Comparison of ENCODE assay signal across 1 cellular context in the genomic region with DNA sequence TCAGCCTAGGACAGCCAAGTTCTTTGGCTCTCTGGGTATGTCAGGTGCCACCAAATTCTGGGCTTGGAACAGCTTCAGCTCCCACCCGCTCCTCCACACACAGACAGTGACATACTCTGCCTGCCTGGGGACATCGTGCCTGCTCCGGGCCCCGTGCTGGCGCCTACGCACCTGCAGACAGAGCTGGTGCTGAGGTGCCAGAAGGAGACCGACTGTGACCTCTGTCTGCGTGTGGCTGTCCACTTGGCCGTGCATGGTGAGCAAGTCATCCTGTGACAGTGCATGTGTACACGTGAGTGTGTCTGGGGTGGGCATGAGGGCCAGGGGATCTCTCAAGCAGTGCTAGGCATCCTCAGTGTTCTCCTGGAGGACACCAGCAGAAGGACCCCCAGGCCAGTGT.
TF ChIP-seq lines count a peak whose summit lies in the region.

No MANE protein-coding gene starts in this region.

TF ChIP-seq in GM23338, 12 proteins besides CTCF, POLR2A, EP300 and RAD21:
- TF ChIP-seq EZH2phosphoT487 (IDR thresholded peaks at IDR 0.05; ENCODE audit: unreplicated experiment), result no peak
- TF ChIP-seq CREB1 (CRISPR knock-in tag; IDR thresholded peaks at IDR 0.05; ENCODE audit: low read depth), result no peak
- no peak for TF ChIP-seq NANOG (IDR thresholded peaks at IDR 0.05; ENCODE audit: borderline replicate concordance)
- TF ChIP-seq ZNF331 (CRISPR knock-in tag; IDR thresholded peaks at IDR 0.05; ENCODE audit: low read depth), result no peak
- TF ChIP-seq POLR2AphosphoS5 (IDR thresholded peaks at IDR 0.05; ENCODE audit: low read depth), result no peak
- TF ChIP-seq STAT1 (IDR thresholded peaks at IDR 0.05; ENCODE audit: unreplicated experiment), result no peak
- TF ChIP-seq ZNF114 (CRISPR knock-in tag; IDR thresholded peaks at IDR 0.05), result no peak
- TF ChIP-seq, protein P1, sequence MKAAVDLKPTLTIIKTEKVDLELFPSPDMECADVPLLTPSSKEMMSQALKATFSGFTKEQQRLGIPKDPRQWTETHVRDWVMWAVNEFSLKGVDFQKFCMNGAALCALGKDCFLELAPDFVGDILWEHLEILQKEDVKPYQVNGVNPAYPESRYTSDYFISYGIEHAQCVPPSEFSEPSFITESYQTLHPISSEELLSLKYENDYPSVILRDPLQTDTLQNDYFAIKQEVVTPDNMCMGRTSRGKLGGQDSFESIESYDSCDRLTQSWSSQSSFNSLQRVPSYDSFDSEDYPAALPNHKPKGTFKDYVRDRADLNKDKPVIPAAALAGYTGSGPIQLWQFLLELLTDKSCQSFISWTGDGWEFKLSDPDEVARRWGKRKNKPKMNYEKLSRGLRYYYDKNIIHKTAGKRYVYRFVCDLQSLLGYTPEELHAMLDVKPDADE (IDR thresholded peaks at IDR 0.05), result no peak
- TF ChIP-seq, protein P2, sequence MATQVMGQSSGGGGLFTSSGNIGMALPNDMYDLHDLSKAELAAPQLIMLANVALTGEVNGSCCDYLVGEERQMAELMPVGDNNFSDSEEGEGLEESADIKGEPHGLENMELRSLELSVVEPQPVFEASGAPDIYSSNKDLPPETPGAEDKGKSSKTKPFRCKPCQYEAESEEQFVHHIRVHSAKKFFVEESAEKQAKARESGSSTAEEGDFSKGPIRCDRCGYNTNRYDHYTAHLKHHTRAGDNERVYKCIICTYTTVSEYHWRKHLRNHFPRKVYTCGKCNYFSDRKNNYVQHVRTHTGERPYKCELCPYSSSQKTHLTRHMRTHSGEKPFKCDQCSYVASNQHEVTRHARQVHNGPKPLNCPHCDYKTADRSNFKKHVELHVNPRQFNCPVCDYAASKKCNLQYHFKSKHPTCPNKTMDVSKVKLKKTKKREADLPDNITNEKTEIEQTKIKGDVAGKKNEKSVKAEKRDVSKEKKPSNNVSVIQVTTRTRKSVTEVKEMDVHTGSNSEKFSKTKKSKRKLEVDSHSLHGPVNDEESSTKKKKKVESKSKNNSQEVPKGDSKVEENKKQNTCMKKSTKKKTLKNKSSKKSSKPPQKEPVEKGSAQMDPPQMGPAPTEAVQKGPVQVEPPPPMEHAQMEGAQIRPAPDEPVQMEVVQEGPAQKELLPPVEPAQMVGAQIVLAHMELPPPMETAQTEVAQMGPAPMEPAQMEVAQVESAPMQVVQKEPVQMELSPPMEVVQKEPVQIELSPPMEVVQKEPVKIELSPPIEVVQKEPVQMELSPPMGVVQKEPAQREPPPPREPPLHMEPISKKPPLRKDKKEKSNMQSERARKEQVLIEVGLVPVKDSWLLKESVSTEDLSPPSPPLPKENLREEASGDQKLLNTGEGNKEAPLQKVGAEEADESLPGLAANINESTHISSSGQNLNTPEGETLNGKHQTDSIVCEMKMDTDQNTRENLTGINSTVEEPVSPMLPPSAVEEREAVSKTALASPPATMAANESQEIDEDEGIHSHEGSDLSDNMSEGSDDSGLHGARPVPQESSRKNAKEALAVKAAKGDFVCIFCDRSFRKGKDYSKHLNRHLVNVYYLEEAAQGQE (IDR thresholded peaks at IDR 0.05; ENCODE audit: unreplicated experiment), result no peak
- TF ChIP-seq, protein P3, sequence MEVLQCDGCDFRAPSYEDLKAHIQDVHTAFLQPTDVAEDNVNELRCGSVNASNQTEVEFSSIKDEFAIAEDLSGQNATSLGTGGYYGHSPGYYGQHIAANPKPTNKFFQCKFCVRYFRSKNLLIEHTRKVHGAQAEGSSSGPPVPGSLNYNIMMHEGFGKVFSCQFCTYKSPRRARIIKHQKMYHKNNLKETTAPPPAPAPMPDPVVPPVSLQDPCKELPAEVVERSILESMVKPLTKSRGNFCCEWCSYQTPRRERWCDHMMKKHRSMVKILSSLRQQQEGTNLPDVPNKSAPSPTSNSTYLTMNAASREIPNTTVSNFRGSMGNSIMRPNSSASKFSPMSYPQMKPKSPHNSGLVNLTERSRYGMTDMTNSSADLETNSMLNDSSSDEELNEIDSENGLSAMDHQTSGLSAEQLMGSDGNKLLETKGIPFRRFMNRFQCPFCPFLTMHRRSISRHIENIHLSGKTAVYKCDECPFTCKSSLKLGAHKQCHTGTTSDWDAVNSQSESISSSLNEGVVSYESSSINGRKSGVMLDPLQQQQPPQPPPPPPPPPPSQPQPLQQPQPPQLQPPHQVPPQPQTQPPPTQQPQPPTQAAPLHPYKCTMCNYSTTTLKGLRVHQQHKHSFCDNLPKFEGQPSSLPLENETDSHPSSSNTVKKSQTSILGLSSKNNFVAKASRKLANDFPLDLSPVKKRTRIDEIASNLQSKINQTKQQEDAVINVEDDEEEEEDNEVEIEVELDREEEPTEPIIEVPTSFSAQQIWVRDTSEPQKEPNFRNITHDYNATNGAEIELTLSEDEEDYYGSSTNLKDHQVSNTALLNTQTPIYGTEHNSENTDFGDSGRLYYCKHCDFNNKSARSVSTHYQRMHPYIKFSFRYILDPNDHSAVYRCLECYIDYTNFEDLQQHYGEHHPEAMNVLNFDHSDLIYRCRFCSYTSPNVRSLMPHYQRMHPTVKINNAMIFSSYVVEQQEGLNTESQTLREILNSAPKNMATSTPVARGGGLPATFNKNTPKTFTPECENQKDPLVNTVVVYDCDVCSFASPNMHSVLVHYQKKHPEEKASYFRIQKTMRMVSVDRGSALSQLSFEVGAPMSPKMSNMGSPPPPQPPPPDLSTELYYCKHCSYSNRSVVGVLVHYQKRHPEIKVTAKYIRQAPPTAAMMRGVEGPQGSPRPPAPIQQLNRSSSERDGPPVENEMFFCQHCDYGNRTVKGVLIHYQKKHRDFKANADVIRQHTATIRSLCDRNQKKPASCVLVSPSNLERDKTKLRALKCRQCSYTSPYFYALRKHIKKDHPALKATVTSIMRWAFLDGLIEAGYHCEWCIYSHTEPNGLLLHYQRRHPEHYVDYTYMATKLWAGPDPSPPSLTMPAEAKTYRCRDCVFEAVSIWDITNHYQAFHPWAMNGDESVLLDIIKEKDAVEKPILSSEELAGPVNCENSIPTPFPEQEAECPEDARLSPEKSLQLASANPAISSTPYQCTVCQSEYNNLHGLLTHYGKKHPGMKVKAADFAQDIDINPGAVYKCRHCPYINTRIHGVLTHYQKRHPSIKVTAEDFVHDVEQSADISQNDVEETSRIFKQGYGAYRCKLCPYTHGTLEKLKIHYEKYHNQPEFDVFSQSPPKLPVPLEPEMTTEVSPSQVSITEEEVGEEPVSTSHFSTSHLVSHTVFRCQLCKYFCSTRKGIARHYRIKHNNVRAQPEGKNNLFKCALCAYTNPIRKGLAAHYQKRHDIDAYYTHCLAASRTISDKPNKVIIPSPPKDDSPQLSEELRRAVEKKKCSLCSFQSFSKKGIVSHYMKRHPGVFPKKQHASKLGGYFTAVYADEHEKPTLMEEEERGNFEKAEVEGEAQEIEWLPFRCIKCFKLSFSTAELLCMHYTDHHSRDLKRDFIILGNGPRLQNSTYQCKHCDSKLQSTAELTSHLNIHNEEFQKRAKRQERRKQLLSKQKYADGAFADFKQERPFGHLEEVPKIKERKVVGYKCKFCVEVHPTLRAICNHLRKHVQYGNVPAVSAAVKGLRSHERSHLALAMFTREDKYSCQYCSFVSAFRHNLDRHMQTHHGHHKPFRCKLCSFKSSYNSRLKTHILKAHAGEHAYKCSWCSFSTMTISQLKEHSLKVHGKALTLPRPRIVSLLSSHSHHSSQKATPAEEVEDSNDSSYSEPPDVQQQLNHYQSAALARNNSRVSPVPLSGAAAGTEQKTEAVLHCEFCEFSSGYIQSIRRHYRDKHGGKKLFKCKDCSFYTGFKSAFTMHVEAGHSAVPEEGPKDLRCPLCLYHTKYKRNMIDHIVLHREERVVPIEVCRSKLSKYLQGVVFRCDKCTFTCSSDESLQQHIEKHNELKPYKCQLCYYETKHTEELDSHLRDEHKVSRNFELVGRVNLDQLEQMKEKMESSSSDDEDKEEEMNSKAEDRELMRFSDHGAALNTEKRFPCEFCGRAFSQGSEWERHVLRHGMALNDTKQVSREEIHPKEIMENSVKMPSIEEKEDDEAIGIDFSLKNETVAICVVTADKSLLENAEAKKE (CRISPR knock-in tag; IDR thresholded peaks at IDR 0.05), result no peak
